In genomic region chr7:76380623-76380966, GRCh38 we compare ENCODE assay signal across 9 cellular contexts. TPM values are rescaled to one million over a fixed set of nuclear protein-coding genes. Genes with fewer than 3 reads are reported as not detected.
DNase-seq lines count a peak whose midpoint lies in the region; ATAC-seq and TF ChIP-seq lines count a peak whose summit lies in the region.
"Had no signal": no experiment of that assay in that cellular context is flagged by ENCODE, and none has a peak within 500 bp of the region (broad histone marks: within the 10 kb centered on the region; RNA-seq: fewer than 3 reads in every experiment).

No MANE protein-coding gene starts in this region.

- H3K4me3 ChIP-seq in heart left ventricle (peak overlapping the region in 10 of 12 donors; percentile 14 to 54 (median 44)), breast epithelium (peak overlapping the region; percentile 31 to 66 (median 54)), muscle layer of colon (ENCODE audit: low read depth in 1 of 2, low read length in 2 of 2) (peak overlapping the region in 1 of 2 donors; percentile 58), uterus (peak overlapping the region; percentile 27 to 35)

- H3K36me3 ChIP-seq in heart left ventricle (no peaks in the 10 kb centered on the region), breast epithelium (no peaks in the 10 kb centered on the region), muscle layer of colon (ENCODE audit: insufficient read depth, low read length) (no peaks in the 10 kb centered on the region), uterus (no peaks in the 10 kb centered on the region)

- TF ChIP-seq CTCF in heart left ventricle (IDR thresholded peaks at IDR 0.05): no peak
- TF ChIP-seq CTCF in breast epithelium (IDR thresholded peaks at IDR 0.05): no peak
- no peak for TF ChIP-seq CTCF in uterus (IDR thresholded peaks at IDR 0.05)

- DNase-seq in heart left ventricle (peak in 1 of 5 donors; percentile 15), cardiac septum (ENCODE audit: low spot score) (no peak), breast epithelium (ENCODE audit: low spot score in 2 of 2) (no peak), uterus (peak in 1 of 2 donors; percentile 47), SK-N-DZ (ENCODE audit: low spot score) (no peak), NCI-H2107 treated with DMSO at 0.1 percent for 48 hours (lab: John Stamatoyannopoulos, UW; ENCODE audit: unreplicated experiment) (no peak)
- DNase-seq: DMS79 treated with DMSO at 0.1 percent for 48 hours had no signal

- H3K9ac ChIP-seq in muscle layer of colon (ENCODE audit: low read length): no peak overlapping the region

- ATAC-seq in heart left ventricle (no peak), GM18870 (IDR thresholded peaks at IDR 0.05; ENCODE audit: unreplicated experiment) (no peak)

- H3K27ac ChIP-seq in heart left ventricle (peak overlapping the region; percentile 88 to 98 (median 93)), breast epithelium (peak overlapping the region; percentile 93 to 96), muscle layer of colon (ENCODE audit: low read depth, low read length) (peak overlapping the region; percentile 94), uterus (peak overlapping the region; percentile 87 to 88)

- H3K27me3 ChIP-seq in heart left ventricle (no peaks in the 10 kb centered on the region), breast epithelium (no peaks in the 10 kb centered on the region), muscle layer of colon (ENCODE audit: control insufficient read depth in 1 of 2, insufficient read depth in 2 of 2, low read length in 2 of 2) (no peaks in the 10 kb centered on the region), uterus (no peaks in the 10 kb centered on the region)

- WGBS in heart left ventricle, 4 donors: 37 to 48% (median 44%) methylated on average over 7 of the region's 7 CpGs

- TF ChIP-seq POLR2A in heart left ventricle (IDR thresholded peaks at IDR 0.05): no peak
- TF ChIP-seq POLR2A in breast epithelium (IDR thresholded peaks at IDR 0.05): no peak
- no peak for TF ChIP-seq POLR2A in uterus (IDR thresholded peaks at IDR 0.05)

- no peaks in the 10 kb centered on the region for H3K9me3 ChIP-seq in heart left ventricle
- H3K9me3 ChIP-seq in breast epithelium: no peaks in the 10 kb centered on the region
- no peaks in the 10 kb centered on the region for H3K9me3 ChIP-seq in muscle layer of colon (ENCODE audit: low read length)
- H3K9me3 ChIP-seq in uterus: no peaks in the 10 kb centered on the region

- intact Hi-C loops in heart left ventricle (cut with DNase I): no loop called here
- intact Hi-C loops in cardiac septum (cut with DNase I): no loop called here
- intact Hi-C loops in breast epithelium (cut with DNase I; ENCODE audit: low total_unique reads): no loop called here
- intact Hi-C loops in uterus (cut with DNase I; ENCODE audit: low total_unique reads): no loop called here

- H3K4me1 ChIP-seq in heart left ventricle: peaks cover 0 to 48% (median 29%) of the 10 kb centered on the region in 12 donors
- H3K4me1 ChIP-seq in breast epithelium: no peaks in the 10 kb centered on the region
- H3K4me1 ChIP-seq in muscle layer of colon (ENCODE audit: insufficient read depth, low read length): peaks cover 8% of the 10 kb centered on the region
- no peaks in the 10 kb centered on the region for H3K4me1 ChIP-seq in uterus

RNA-seq across cellular contexts. Expression of gene YWHAG, which starts 21.8 kb away (rescaled TPM):
- total RNA-seq in heart left ventricle: 100 to 1,000 TPM; 141 to 282 (median 196) TPM
- 100 to 1,000 TPM in 1 of 2 donors, 10 to 100 TPM in 1; 85.5 to 186 TPM for polyA plus RNA-seq in heart left ventricle
- 183 TPM for total RNA-seq in cardiac septum
- 100 to 1,000 TPM in 1 of 3 donors, 10 to 100 TPM in 2; 58.7 to 128 (median 63.7) TPM for total RNA-seq in breast epithelium
- total RNA-seq in uterus: 100 to 1,000 TPM in 1 of 4 donors, 10 to 100 TPM in 3; 17.9 to 109 (median 50.4) TPM
- polyA plus RNA-seq in SK-N-DZ (2014; cell fraction: cytosol; rRNA removed): 101 and 114 TPM in 2 replicates
- 49.4 and 50.9 TPM in 2 replicates for polyA plus RNA-seq in SK-N-DZ (2014; cell fraction: nucleus; rRNA removed)

RNA-seq across cellular contexts. Expression of gene SSC4D, which starts 28.9 kb away (rescaled TPM):
- 1 to 10 TPM in 1 of 9 donors, under 1 TPM in 8; 0.23 to 1.2 (median 0.67) TPM for total RNA-seq in heart left ventricle
- 1 to 10 TPM; 1.1 to 1.6 TPM for polyA plus RNA-seq in heart left ventricle
- total RNA-seq in cardiac septum: 0.51 TPM
- total RNA-seq in breast epithelium: 1 to 10 TPM in 2 of 3 donors, not detected in 1; 1.9 to 2.6 TPM
- total RNA-seq in uterus: 1 to 10 TPM in 1 of 4 donors, under 1 TPM in 1, not detected in 2; 0.37 to 1.0 TPM
- 1.5 and 1.7 TPM in 2 replicates for polyA plus RNA-seq in SK-N-DZ (2014; cell fraction: cytosol; rRNA removed)
- 2.6 and 4.0 TPM in 2 replicates for polyA plus RNA-seq in SK-N-DZ (2014; cell fraction: nucleus; rRNA removed)

RNA-seq across cellular contexts. Expression of gene ZP3, which starts 44.2 kb away (rescaled TPM):
- total RNA-seq in heart left ventricle (1 to 10 TPM in 1 of 9 donors, under 1 TPM in 5, not detected in 3; 0.24 to 8.1 (median 0.64) TPM), cardiac septum (not detected), breast epithelium (1 to 10 TPM; 1.4 to 2.9 (median 2.0) TPM), uterus (1 to 10 TPM in 2 of 4 donors, not detected in 2; 1.9 to 5.9 TPM)
- 1 to 10 TPM in 1 of 2 donors, under 1 TPM in 1; 0.53 to 1.3 TPM for polyA plus RNA-seq in heart left ventricle
- polyA plus RNA-seq in SK-N-DZ (2014; cell fraction: cytosol; rRNA removed): 2.5 and 5.3 TPM in 2 replicates
- polyA plus RNA-seq in SK-N-DZ (2014; cell fraction: nucleus; rRNA removed): not detected in 2 replicates
